8 cellular contexts compared by ENCODE assay signal in genomic region chr22:50314455-50315288, GRCh38. TPM values are rescaled to one million over a fixed set of nuclear protein-coding genes. Genes with fewer than 3 reads are reported as not detected.
DNase-seq lines count a peak whose midpoint lies in the region; ATAC-seq and TF ChIP-seq lines count a peak whose summit lies in the region.

No MANE protein-coding gene starts in this region.

- TF ChIP-seq CTCF in glutamatergic neuron (IDR thresholded peaks at IDR 0.05; ENCODE audit: partially characterized antibody, unreplicated experiment) = no peak

- no peak overlapping the region for H3K27ac Mint-ChIP-seq in glutamatergic neuron (ENCODE audit: unreplicated experiment)

- no peaks in the 10 kb centered on the region for H3K36me3 Mint-ChIP-seq in glutamatergic neuron (ENCODE audit: unreplicated experiment)

- DNase-seq in Caki2 (ENCODE audit: low read depth) = peak; percentile 76
- peak; percentile 55 for DNase-seq in Jurkat, Clone E6-1 (ENCODE audit: low read depth, low spot score)
- DNase-seq in activated CD4-positive, alpha-beta T cell treated with anti-CD3 and anti-CD28 coated beads, Interleukin-2, amount 50 U/mL, for 24 hours (ENCODE audit: low read depth in 1 of 2, low spot score in 1 of 2) = peak; percentile 46 to 62
- peak; percentile 21 for DNase-seq in glutamatergic neuron
- DNase-seq in stimulated activated CD4-positive, alpha-beta T cell treated with anti-CD3 and anti-CD28 coated beads, TNF-alpha, amount 100 ng/mL, for 48 hours (ENCODE audit: low read depth in 3 of 3) = peak; percentile 54 to 73 (median 58)
- no peak for DNase-seq in NCI-H2081 (lab: John Stamatoyannopoulos, UW)
- no peak for DNase-seq in NCI-H1105 (lab: John Stamatoyannopoulos, UW)

- H3K4me3 Mint-ChIP-seq in glutamatergic neuron (ENCODE audit: unreplicated experiment) = no peak overlapping the region

- peak overlapping the region; percentile 43 for H3K4me3 ChIP-seq in Jurkat, Clone E6-1 (ENCODE audit: low read length)

- peaks cover 4% of the 10 kb centered on the region for H3K9me3 Mint-ChIP-seq in glutamatergic neuron (ENCODE audit: unreplicated experiment)

- peaks cover 9% of the 10 kb centered on the region for H3K27me3 Mint-ChIP-seq in glutamatergic neuron (ENCODE audit: unreplicated experiment)

- in situ Hi-C loops in Caki2 (cut with HindIII; ENCODE audit: low pct_unique_long_range_greater_than_20kb, low sequenced_read_pairs) = no loop called here

- ATAC-seq in GM21367 (IDR thresholded peaks at IDR 0.05; ENCODE audit: unreplicated experiment) = peak; percentile 58

- H3K4me1 Mint-ChIP-seq in glutamatergic neuron (ENCODE audit: low read depth, unreplicated experiment) = peaks cover 9% of the 10 kb centered on the region

RNA-seq across cellular contexts. Expression of gene PLXNB2, which starts 7.2 kb away (rescaled TPM):
- 300 and 353 TPM in 2 replicates for total RNA-seq in Caki2 (2014; rRNA removed; shearing (Covaris generic); ENCODE audit: low replicate concordance)
- polyA plus RNA-seq in Jurkat, Clone E6-1 (2012; ENCODE audit: insufficient read depth, insufficient read length) = 17.6 TPM
- total RNA-seq in glutamatergic neuron (ENCODE audit: unreplicated experiment) = 95.2 TPM

RNA-seq across cellular contexts. Expression of gene DENND6B, which starts 12.1 kb away (rescaled TPM):
- total RNA-seq in Caki2 (2014; rRNA removed; shearing (Covaris generic); ENCODE audit: low replicate concordance) = 7.8 and 24.4 TPM in 2 replicates
- polyA plus RNA-seq in Jurkat, Clone E6-1 (2012; ENCODE audit: insufficient read depth, insufficient read length) = 3.1 TPM
- total RNA-seq in glutamatergic neuron (ENCODE audit: unreplicated experiment) = 32.1 TPM

RNA-seq across cellular contexts. Expression of gene PPP6R2, which starts 28.5 kb away (rescaled TPM):
- 51.5 and 72.7 TPM in 2 replicates for total RNA-seq in Caki2 (2014; rRNA removed; shearing (Covaris generic); ENCODE audit: low replicate concordance)
- polyA plus RNA-seq in Jurkat, Clone E6-1 (2012; ENCODE audit: insufficient read depth, insufficient read length) = 55.1 TPM
- total RNA-seq in glutamatergic neuron (ENCODE audit: unreplicated experiment) = 122 TPM

RNA-seq across cellular contexts. Expression of gene MAPK11, which starts 44.5 kb away (rescaled TPM):
- total RNA-seq in Caki2 (2014; rRNA removed; shearing (Covaris generic); ENCODE audit: low replicate concordance) = 24.5 and 48.8 TPM in 2 replicates
- polyA plus RNA-seq in Jurkat, Clone E6-1 (2012; ENCODE audit: insufficient read depth, insufficient read length) = 37.9 TPM
- 131 TPM for total RNA-seq in glutamatergic neuron (ENCODE audit: unreplicated experiment)

RNA-seq across cellular contexts. Expression of gene MAPK12, which starts 53.2 kb away (rescaled TPM):
- total RNA-seq in Caki2 (2014; rRNA removed; shearing (Covaris generic); ENCODE audit: low replicate concordance) = 142 and 149 TPM in 2 replicates
- polyA plus RNA-seq in Jurkat, Clone E6-1 (2012; ENCODE audit: insufficient read depth, insufficient read length) = 27.7 TPM
- total RNA-seq in glutamatergic neuron (ENCODE audit: unreplicated experiment) = 88.5 TPM

Comparison
In these comparisons a context has a peak if more than half of its experiments do, and no peak if none do; other contexts are left out.
1. DNase-seq: peak in Caki2 (single experiment), Jurkat, Clone E6-1 (single experiment), activated CD4-positive, alpha-beta T cell treated with anti-CD3 and anti-CD28 coated beads, Interleukin-2, amount 50 U/mL, for 24 hours (2 of 2), glutamatergic neuron (single experiment) and stimulated activated CD4-positive, alpha-beta T cell treated with anti-CD3 and anti-CD28 coated beads, TNF-alpha, amount 100 ng/mL, for 48 hours (3 of 3); none in NCI-H2081 (0 of 2) and NCI-H1105 (single experiment).